14 cellular contexts compared by ENCODE assay signal in genomic region chr15:78006567-78007205, GRCh38.
DNase-seq lines count a peak whose midpoint lies in the region; ATAC-seq lines count a peak whose summit lies in the region.
"Had no signal": no experiment of that assay in that cellular context is flagged by ENCODE, and none has a peak within 500 bp of the region (broad histone marks: within the 10 kb centered on the region; RNA-seq: fewer than 3 reads in every experiment).

No MANE protein-coding gene starts in this region.

- POLR2A ChIA-PET in T-cell (lab: Charles Lee) = interaction anchor here in 1 of 2 donors (0.6 kb wide), 1 partner anchor 20 kb away, joined by 6 read pairs; no protein-coding TSS in a partner anchor

- no peaks in the 10 kb centered on the region for H3K9me3 ChIP-seq in right cardiac atrium (ENCODE audit: control insufficient read depth, low read length)

- no peak overlapping the region for H3K4me3 Mint-ChIP-seq in T-cell

- 82% methylated on average over 13 of the region's 13 CpGs for WGBS in right cardiac atrium

- CTCF ChIA-PET in T-cell (lab: Charles Lee) = interaction anchor here in 1 of 2 donors (0.5 kb wide), 1 partner anchor 155 kb away, joined by 3 read pairs; no protein-coding TSS in a partner anchor

- in situ Hi-C loops in G401 (cut with HindIII; ENCODE audit: low sequenced_read_pairs) = no loop called here

- peaks cover 42% of the 10 kb centered on the region for H3K36me3 Mint-ChIP-seq in T-cell

- DNase-seq in G401 (ENCODE audit: low spot score) (peak; percentile 37), T-cell (no peak), right cardiac atrium (peak; percentile 56 to 86 (median 81)), sciatic nerve (ENCODE audit: low spot score) (peak; percentile 75), NCI-H187 (lab: John Stamatoyannopoulos, UW) (no peak), DMS79 treated with DMSO at 0.1 percent for 48 hours (lab: John Stamatoyannopoulos, UW) (no peak)
- DNase-seq: activated CD8-positive, alpha-beta memory T cell treated with anti-CD3 and anti-CD28 coated beads, Interleukin-2, amount 50 U/mL, for 4 hours; effector memory CD4-positive, alpha-beta T cell; kidney glomerular epithelial cell; NCI-H1048; NCI-H345; stimulated activated CD4-positive, alpha-beta T cell treated with anti-CD3 and anti-CD28 coated beads, Interleukin-2, amount 100 ng/mL, for 24 hours had no signal

- H3K4me1 Mint-ChIP-seq in T-cell = peaks cover 8 to 12% (median 8%) of the 10 kb centered on the region in 3 donors

- H3K4me1 ChIP-seq in right cardiac atrium (ENCODE audit: control insufficient read depth, insufficient read depth, low read length) = peaks cover 14% of the 10 kb centered on the region

- ATAC-seq in T-cell (replicated peaks in 1 of 4) (no peak), right cardiac atrium (no peak), sciatic nerve (no peak), HG02588 (IDR thresholded peaks at IDR 0.05; ENCODE audit: unreplicated experiment) (no peak)
- ATAC-seq: HCT116 had no signal

- H3K27me3 ChIP-seq in right cardiac atrium (ENCODE audit: control insufficient read depth, insufficient read depth) = no peaks in the 10 kb centered on the region

- H3K27ac ChIP-seq in right cardiac atrium (ENCODE audit: low read length) = no peak overlapping the region

- intact Hi-C loops in right cardiac atrium (cut with DNase I) (loop anchor here in 1 of 4 donors (10.0 kb wide), 1 partner anchor 98 kb away; no protein-coding TSS in a partner anchor), sciatic nerve (cut with DNase I) (no loop called here)

- H3K9me3 Mint-ChIP-seq in T-cell = no peaks in the 10 kb centered on the region

- H3K27me3 Mint-ChIP-seq in T-cell = no peaks in the 10 kb centered on the region

- H3K4me3 ChIP-seq in right cardiac atrium (ENCODE audit: low read length) = no peak overlapping the region

- peak overlapping the region; percentile 36 to 39 for H3K27ac Mint-ChIP-seq in T-cell

Comparison
In these comparisons a context has a peak if more than half of its experiments do, and no peak if none do; other contexts are left out.
1. DNase-seq: peak in G401 (single experiment), right cardiac atrium (3 of 3) and sciatic nerve (single experiment); none in T-cell (0 of 34), NCI-H187 (0 of 2) and DMS79 treated with DMSO at 0.1 percent for 48 hours (single experiment).